ENCODE assay signal across 1 cellular context in the genomic region with DNA sequence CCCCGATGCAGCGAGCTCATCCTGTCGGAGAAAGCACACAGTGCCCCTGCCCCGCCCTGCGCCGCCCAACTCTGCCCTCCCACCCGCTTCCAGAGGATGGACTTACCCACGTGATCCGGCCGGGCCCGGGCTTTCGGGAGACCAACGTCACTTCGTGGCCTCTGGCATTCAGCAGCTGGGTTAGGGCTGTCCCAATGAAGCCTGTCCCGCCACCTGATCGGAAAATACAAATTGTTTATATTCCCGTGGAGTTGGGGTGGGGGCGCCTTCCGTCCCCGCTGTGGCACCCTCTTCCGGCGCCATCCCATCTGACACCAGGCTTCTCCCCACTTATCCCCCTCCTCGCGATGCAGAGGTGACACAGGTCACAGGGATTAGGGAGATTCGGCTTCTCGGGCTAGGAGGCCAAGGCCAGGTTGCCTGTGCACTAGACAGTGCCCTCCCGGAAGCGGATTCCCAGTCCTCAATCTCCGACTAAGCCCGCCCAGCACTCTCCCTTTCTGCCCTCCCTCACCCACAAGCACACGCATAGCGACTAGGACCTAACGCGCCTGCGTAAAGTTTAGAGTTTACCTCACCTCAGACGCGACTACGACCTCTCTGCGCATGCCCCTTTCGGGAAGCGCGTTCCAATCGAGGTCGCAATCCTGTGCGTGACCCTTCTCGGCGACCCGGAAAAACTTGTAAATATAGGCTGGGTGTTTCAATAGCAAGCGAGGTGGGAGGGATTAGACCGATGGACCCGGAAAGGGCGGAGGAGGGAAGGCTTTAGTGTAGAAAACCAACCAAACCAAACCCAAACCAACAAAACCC.
TF ChIP-seq lines count a peak whose summit lies in the region.

Gene SDR39U1, minus strand, starts transcription at position 537 of the 813 bp plus-strand sequence. Its CDS starts 7 bp downstream, at position 530.

TF ChIP-seq in K562, 482 proteins besides CTCF, POLR2A, EP300 and RAD21 (continued from another document and continues in another):
- TF ChIP-seq MTA1 (IDR thresholded peaks at IDR 0.05; ENCODE audit: borderline replicate concordance) (peak; percentile 83), CREB1 (IDR thresholded peaks at IDR 0.05) (peak; percentile 83), CREB1 (CRISPR knock-in tag; IDR thresholded peaks at IDR 0.05) (peak; percentile 72), NR2C1 (IDR thresholded peaks at IDR 0.05) (peak; percentile 99), NR2C1 (tag; IDR thresholded peaks at IDR 0.05) (peak; percentile 99), NFXL1 (CRISPR knock-in tag; IDR thresholded peaks at IDR 0.05) (0 out of 2 replicates have a peak, but pooled peaks have one; percentile 15), BCLAF1 (IDR thresholded peaks at IDR 0.05; ENCODE audit: borderline replicate concordance in 1 of 2, control insufficient read depth in 1 of 2, low read depth in 2 of 2, low read length in 1 of 2) (0 out of 4 replicates have a peak, but pooled peaks of 1 of the 2 experiments have one; percentile 47), RAD51 (IDR thresholded peaks at IDR 0.05; ENCODE audit: borderline replicate concordance, low read depth) (peak; percentile 83), TAF1 (IDR thresholded peaks at IDR 0.05; ENCODE audit: control insufficient read depth, extremely low read depth, insufficient read depth, low read length, severe bottlenecking) (peak; percentile 54), MAZ (CRISPR knock-in tag; conservative IDR thresholded peaks at IDR 0.05 in 1 of 2, IDR thresholded peaks at IDR 0.05 in 1 of 2) (0 out of 4 replicates have a peak, but pooled peaks of 1 of the 2 experiments have one; percentile 9), ATF1 (CRISPR knock-in tag; IDR thresholded peaks at IDR 0.05) (no peak), ATF1 (tag; IDR thresholded peaks at IDR 0.05) (peak; percentile 78), POLR2H (tag; IDR thresholded peaks at IDR 0.05; ENCODE audit: low read depth) (peak; percentile 80), MEF2D (tag; conservative IDR thresholded peaks at IDR 0.05; ENCODE audit: low read depth) (no peak), TRIM24 (IDR thresholded peaks at IDR 0.05) (peak in 1 of 2 experiments; percentile 77; a peak in 1 of 4 replicates), ZNF696 (CRISPR knock-in tag; conservative IDR thresholded peaks at IDR 0.05) (no peak), FOXA3 (CRISPR knock-in tag; conservative IDR thresholded peaks at IDR 0.05 in 1 of 2, IDR thresholded peaks at IDR 0.05 in 1 of 2) (peak in 1 of 2 experiments; percentile 35; a peak in 1 of 4 replicates), NRF1 (conservative IDR thresholded peaks at IDR 0.05 in 1 of 2, IDR thresholded peaks at IDR 0.05 in 1 of 2) (peak; percentile 96 to 97), EP400 (IDR thresholded peaks at IDR 0.05) (peak; percentile 85), ARID3B (CRISPR knock-in tag; IDR thresholded peaks at IDR 0.05; ENCODE audit: borderline replicate concordance) (no peak), RCOR1 (IDR thresholded peaks at IDR 0.05; ENCODE audit: borderline replicate concordance in 1 of 2, low read depth in 2 of 2, low read length in 2 of 2) (0 out of 4 replicates have a peak, but pooled peaks of 1 of the 2 experiments have one; percentile 1), ELK3 (CRISPR knock-in tag; IDR thresholded peaks at IDR 0.05) (no peak), EHMT2 (IDR thresholded peaks at IDR 0.05) (peak; percentile 59; the same call in 1 of the 2 replicates), CBFA2T2 (conservative IDR thresholded peaks at IDR 0.05) (peak; percentile 28; the same call in 1 of the 2 replicates), RBFOX2 (IDR thresholded peaks at IDR 0.05; ENCODE audit: low read depth, low read length) (peak; percentile 86), SIN3A (IDR thresholded peaks at IDR 0.05; ENCODE audit: borderline replicate concordance in 2 of 2, control insufficient read depth in 1 of 2, low read depth in 2 of 2, low read length in 2 of 2) (peak in 1 of 2 experiments; percentile 38; a peak in 2 of 4 replicates), ZNF79 (CRISPR knock-in tag; IDR thresholded peaks at IDR 0.05; ENCODE audit: low read depth) (no peak), CGGBP1 (CRISPR knock-in tag; IDR thresholded peaks at IDR 0.05) (no peak), PML (IDR thresholded peaks at IDR 0.05; ENCODE audit: low read length) (peak; percentile 64; the same call in 1 of the 2 replicates), TBP (optimal IDR thresholded peaks at IDR 0.05; ENCODE audit: low read depth, low read length) (peak; percentile 42), CBX3 (IDR thresholded peaks at IDR 0.05; ENCODE audit: borderline replicate concordance in 1 of 2, low read length in 2 of 2) (no peak), CTBP1 (IDR thresholded peaks at IDR 0.05; ENCODE audit: borderline replicate concordance) (peak; percentile 20; the same call in 1 of the 2 replicates), ELF1 (tag; IDR thresholded peaks at IDR 0.05) (peak; percentile 66), E2F8 (IDR thresholded peaks at IDR 0.05; ENCODE audit: low read depth, partially characterized antibody) (peak; percentile 34), SP2 (IDR thresholded peaks at IDR 0.05; ENCODE audit: extremely low read depth, low read depth, low read length, poor library complexity, severe bottlenecking) (no peak), PHB2 (IDR thresholded peaks at IDR 0.05; ENCODE audit: low read depth) (0 out of 2 replicates have a peak, but pooled peaks have one; percentile 22)
- TF ChIP-seq, protein P1, sequence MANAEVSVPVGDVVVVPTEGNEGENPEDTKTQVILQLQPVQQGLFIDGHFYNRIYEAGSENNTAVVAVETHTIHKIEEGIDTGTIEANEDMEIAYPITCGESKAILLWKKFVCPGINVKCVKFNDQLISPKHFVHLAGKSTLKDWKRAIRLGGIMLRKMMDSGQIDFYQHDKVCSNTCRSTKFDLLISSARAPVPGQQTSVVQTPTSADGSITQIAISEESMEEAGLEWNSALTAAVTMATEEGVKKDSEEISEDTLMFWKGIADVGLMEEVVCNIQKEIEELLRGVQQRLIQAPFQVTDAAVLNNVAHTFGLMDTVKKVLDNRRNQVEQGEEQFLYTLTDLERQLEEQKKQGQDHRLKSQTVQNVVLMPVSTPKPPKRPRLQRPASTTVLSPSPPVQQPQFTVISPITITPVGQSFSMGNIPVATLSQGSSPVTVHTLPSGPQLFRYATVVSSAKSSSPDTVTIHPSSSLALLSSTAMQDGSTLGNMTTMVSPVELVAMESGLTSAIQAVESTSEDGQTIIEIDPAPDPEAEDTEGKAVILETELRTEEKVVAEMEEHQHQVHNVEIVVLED (CRISPR knock-in tag; IDR thresholded peaks at IDR 0.05): peak; percentile 77
- TF ChIP-seq, protein P2, sequence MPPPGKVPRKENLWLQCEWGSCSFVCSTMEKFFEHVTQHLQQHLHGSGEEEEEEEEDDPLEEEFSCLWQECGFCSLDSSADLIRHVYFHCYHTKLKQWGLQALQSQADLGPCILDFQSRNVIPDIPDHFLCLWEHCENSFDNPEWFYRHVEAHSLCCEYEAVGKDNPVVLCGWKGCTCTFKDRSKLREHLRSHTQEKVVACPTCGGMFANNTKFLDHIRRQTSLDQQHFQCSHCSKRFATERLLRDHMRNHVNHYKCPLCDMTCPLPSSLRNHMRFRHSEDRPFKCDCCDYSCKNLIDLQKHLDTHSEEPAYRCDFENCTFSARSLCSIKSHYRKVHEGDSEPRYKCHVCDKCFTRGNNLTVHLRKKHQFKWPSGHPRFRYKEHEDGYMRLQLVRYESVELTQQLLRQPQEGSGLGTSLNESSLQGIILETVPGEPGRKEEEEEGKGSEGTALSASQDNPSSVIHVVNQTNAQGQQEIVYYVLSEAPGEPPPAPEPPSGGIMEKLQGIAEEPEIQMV (tag; conservative IDR thresholded peaks at IDR 0.05; ENCODE audit: low read depth): no peak
- TF ChIP-seq, protein P3, sequence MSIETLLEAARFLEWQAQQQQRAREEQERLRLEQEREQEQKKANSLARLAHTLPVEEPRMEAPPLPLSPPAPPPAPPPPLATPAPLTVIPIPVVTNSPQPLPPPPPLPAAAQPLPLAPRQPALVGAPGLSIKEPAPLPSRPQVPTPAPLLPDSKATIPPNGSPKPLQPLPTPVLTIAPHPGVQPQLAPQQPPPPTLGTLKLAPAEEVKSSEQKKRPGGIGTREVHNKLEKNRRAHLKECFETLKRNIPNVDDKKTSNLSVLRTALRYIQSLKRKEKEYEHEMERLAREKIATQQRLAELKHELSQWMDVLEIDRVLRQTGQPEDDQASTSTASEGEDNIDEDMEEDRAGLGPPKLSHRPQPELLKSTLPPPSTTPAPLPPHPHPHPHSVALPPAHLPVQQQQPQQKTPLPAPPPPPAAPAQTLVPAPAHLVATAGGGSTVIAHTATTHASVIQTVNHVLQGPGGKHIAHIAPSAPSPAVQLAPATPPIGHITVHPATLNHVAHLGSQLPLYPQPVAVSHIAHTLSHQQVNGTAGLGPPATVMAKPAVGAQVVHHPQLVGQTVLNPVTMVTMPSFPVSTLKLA (conservative IDR thresholded peaks at IDR 0.05): peak; percentile 57 to 64; a peak in 3 of 4 replicates
- TF ChIP-seq, protein P4, sequence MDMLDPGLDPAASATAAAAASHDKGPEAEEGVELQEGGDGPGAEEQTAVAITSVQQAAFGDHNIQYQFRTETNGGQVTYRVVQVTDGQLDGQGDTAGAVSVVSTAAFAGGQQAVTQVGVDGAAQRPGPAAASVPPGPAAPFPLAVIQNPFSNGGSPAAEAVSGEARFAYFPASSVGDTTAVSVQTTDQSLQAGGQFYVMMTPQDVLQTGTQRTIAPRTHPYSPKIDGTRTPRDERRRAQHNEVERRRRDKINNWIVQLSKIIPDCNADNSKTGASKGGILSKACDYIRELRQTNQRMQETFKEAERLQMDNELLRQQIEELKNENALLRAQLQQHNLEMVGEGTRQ (CRISPR knock-in tag; IDR thresholded peaks at IDR 0.05): peak; percentile 87
- TF ChIP-seq, protein P5, sequence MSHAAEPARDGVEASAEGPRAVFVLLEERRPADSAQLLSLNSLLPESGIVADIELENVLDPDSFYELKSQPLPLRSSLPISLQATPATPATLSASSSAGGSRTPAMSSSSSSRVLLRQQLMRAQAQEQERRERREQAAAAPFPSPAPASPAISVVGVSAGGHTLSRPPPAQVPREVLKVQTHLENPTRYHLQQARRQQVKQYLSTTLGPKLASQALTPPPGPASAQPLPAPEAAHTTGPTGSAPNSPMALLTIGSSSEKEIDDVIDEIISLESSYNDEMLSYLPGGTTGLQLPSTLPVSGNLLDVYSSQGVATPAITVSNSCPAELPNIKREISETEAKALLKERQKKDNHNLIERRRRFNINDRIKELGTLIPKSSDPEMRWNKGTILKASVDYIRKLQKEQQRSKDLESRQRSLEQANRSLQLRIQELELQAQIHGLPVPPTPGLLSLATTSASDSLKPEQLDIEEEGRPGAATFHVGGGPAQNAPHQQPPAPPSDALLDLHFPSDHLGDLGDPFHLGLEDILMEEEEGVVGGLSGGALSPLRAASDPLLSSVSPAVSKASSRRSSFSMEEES (CRISPR knock-in tag; IDR thresholded peaks at IDR 0.05): peak; percentile 83
